In the genomic region with DNA sequence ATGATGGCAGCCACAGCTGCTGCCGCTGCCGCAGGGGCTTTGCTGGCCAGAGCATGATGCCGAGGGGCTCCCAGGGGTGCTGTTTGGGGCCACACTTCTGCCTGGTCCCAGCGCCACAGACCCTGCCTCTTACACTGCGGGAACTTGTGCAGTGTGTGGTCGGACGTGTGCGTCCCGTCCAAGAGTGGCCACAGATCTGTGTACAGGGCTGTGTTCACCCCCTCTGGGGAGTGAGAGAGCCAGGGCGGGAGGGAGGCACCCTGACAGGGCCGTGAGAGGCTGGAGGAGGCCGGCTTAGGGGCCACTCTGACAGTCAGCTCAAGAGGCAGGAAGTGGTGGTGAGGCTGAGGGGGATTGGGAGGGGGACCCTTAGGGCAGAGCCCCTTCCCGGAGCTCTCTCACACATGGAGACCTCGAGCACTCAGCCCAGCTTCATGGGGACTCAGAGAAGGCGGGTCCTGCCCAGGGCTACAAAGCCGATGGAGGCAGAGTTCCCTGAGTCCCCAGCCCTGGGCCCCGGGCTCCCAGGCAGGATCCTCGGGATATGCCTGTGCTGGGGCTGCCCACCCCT, we compare ENCODE assay signal across 13 cellular contexts. TPM values are rescaled to one million over a fixed set of nuclear protein-coding genes. Genes with fewer than 3 reads are reported as not detected.
DNase-seq lines count a peak whose midpoint lies in the region; ATAC-seq and TF ChIP-seq lines count a peak whose summit lies in the region.
"Had no signal": no experiment of that assay in that cellular context is flagged by ENCODE, and none has a peak within 500 bp of the region (broad histone marks: within the 10 kb centered on the region; RNA-seq: fewer than 3 reads in every experiment).

No MANE protein-coding gene starts in this region.

- H3K27me3 Mint-ChIP-seq in activated naive CD4-positive, alpha-beta T cell treated with anti-CD3 and anti-CD28 coated beads, Interleukin-2, amount 50 U/mL, for 24 hours: no peaks in the 10 kb centered on the region
- H3K27me3 Mint-ChIP-seq in activated T-helper 17 cell treated with anti-CD3 and anti-CD28 coated beads, Interleukin-2, amount 50 U/mL, for 72 hours: no peaks in the 10 kb centered on the region

- H3K36me3 ChIP-seq in upper lobe of right lung (no peaks in the 10 kb centered on the region), brain microvascular endothelial cell (replicated peaks) (no peaks in the 10 kb centered on the region)

- in situ Hi-C loops in brain microvascular endothelial cell (cut with HindIII; ENCODE audit: low pct_ligation_motif_present, low sequenced_read_pairs): no loop called here

- no peak overlapping the region for H3K4me3 ChIP-seq in upper lobe of right lung
- H3K4me3 ChIP-seq in brain microvascular endothelial cell (ENCODE audit: low read depth, low read length): no peak overlapping the region

- H3K36me3 Mint-ChIP-seq in activated naive CD4-positive, alpha-beta T cell treated with anti-CD3 and anti-CD28 coated beads, Interleukin-2, amount 50 U/mL, for 24 hours: peaks cover 23% of the 10 kb centered on the region
- peaks cover 75% of the 10 kb centered on the region for H3K36me3 Mint-ChIP-seq in activated T-helper 17 cell treated with anti-CD3 and anti-CD28 coated beads, Interleukin-2, amount 50 U/mL, for 72 hours (ENCODE audit: low read depth)

- TF ChIP-seq CTCF in upper lobe of right lung (IDR thresholded peaks at IDR 0.05): no peak
- no peak for TF ChIP-seq CTCF in brain microvascular endothelial cell (IDR thresholded peaks at IDR 0.05; ENCODE audit: low read depth, low read length, missing control alignments)

- intact Hi-C loops in upper lobe of right lung (cut with DNase I): no loop called here

- peak overlapping the region; percentile 74 for H3K27ac Mint-ChIP-seq in activated naive CD4-positive, alpha-beta T cell treated with anti-CD3 and anti-CD28 coated beads, Interleukin-2, amount 50 U/mL, for 24 hours
- H3K27ac Mint-ChIP-seq in activated T-helper 17 cell treated with anti-CD3 and anti-CD28 coated beads, Interleukin-2, amount 50 U/mL, for 72 hours: peak overlapping the region; percentile 93

- no peaks in the 10 kb centered on the region for H3K9me3 ChIP-seq in upper lobe of right lung

- no peak for DNase-seq in activated naive CD4-positive, alpha-beta T cell treated with anti-CD3 and anti-CD28 coated beads, Interleukin-2, amount 50 U/mL, for 16 hours
- DNase-seq in mesenteric fat pad (ENCODE audit: low spot score) (peak; percentile 67), upper lobe of right lung (peak; percentile 70), NCI-H748 treated with DMSO at 0.1 percent for 48 hours (lab: John Stamatoyannopoulos, UW) (no peak), brain microvascular endothelial cell (no peak)
- DNase-seq: EL, foreskin fibroblast, KG1, NCI-H1930 had no signal

- H3K27me3 ChIP-seq in upper lobe of right lung: no peaks in the 10 kb centered on the region
- H3K27me3 ChIP-seq in brain microvascular endothelial cell (replicated peaks): no peaks in the 10 kb centered on the region

- peak; percentile 17 for ATAC-seq in activated T-helper 17 cell treated with anti-CD3 and anti-CD28 coated beads, Interleukin-2, amount 50 U/mL, for 72 hours (replicated peaks)
- ATAC-seq in upper lobe of right lung (peak; percentile 45), HG02571 (IDR thresholded peaks at IDR 0.05; ENCODE audit: unreplicated experiment) (no peak)

- no peak overlapping the region for H3K4me3 Mint-ChIP-seq in activated naive CD4-positive, alpha-beta T cell treated with anti-CD3 and anti-CD28 coated beads, Interleukin-2, amount 50 U/mL, for 24 hours
- peak overlapping the region; percentile 68 for H3K4me3 Mint-ChIP-seq in activated T-helper 17 cell treated with anti-CD3 and anti-CD28 coated beads, Interleukin-2, amount 50 U/mL, for 72 hours
- H3K4me3 Mint-ChIP-seq: nephron had no signal

- H3K27ac ChIP-seq in upper lobe of right lung (peak overlapping the region; percentile 60), brain microvascular endothelial cell (no peak overlapping the region)

- peaks cover 35% of the 10 kb centered on the region for H3K4me1 Mint-ChIP-seq in activated naive CD4-positive, alpha-beta T cell treated with anti-CD3 and anti-CD28 coated beads, Interleukin-2, amount 50 U/mL, for 24 hours
- peaks cover 18% of the 10 kb centered on the region for H3K4me1 Mint-ChIP-seq in activated T-helper 17 cell treated with anti-CD3 and anti-CD28 coated beads, Interleukin-2, amount 50 U/mL, for 72 hours

- H3K9me3 Mint-ChIP-seq in activated naive CD4-positive, alpha-beta T cell treated with anti-CD3 and anti-CD28 coated beads, Interleukin-2, amount 50 U/mL, for 24 hours: no peaks in the 10 kb centered on the region
- H3K9me3 Mint-ChIP-seq in activated T-helper 17 cell treated with anti-CD3 and anti-CD28 coated beads, Interleukin-2, amount 50 U/mL, for 72 hours: peaks cover 4% of the 10 kb centered on the region
- H3K9me3 Mint-ChIP-seq: nephron had no signal

- peaks cover 17% of the 10 kb centered on the region for H3K4me1 ChIP-seq in upper lobe of right lung

RNA-seq across cellular contexts. Expression of a gene that starts 13.1 kb away (rescaled TPM):
- 10 to 100 TPM; 83.6 to 87.3 TPM for total RNA-seq in activated T-helper 17 cell treated with anti-CD3 and anti-CD28 coated beads, Interleukin-2, amount 50 U/mL, for 72 hours
- total RNA-seq in mesenteric fat pad (38.9 TPM), upper lobe of right lung (31.8 TPM)

RNA-seq across cellular contexts. Expression of a gene that starts 24.4 kb away (rescaled TPM):
- total RNA-seq in activated T-helper 17 cell treated with anti-CD3 and anti-CD28 coated beads, Interleukin-2, amount 50 U/mL, for 72 hours: 10 to 100 TPM; 45.4 to 68.4 TPM
- total RNA-seq in mesenteric fat pad: 2.0 TPM
- 4.8 TPM for total RNA-seq in upper lobe of right lung

RNA-seq across cellular contexts. Expression of a gene that starts 51.1 kb away (rescaled TPM):
- total RNA-seq in activated T-helper 17 cell treated with anti-CD3 and anti-CD28 coated beads, Interleukin-2, amount 50 U/mL, for 72 hours: 100 to 1,000 TPM in 1 of 2 donors, 10 to 100 TPM in 1; 56.0 to 197 TPM
- total RNA-seq in mesenteric fat pad: 58.8 TPM
- total RNA-seq in upper lobe of right lung: 53.2 TPM

Comparison
In these comparisons a context has a peak if more than half of its experiments do, and no peak if none do; other contexts are left out.
1. DNase-seq: peak in mesenteric fat pad (single experiment) and upper lobe of right lung (single experiment); none in activated naive CD4-positive, alpha-beta T cell treated with anti-CD3 and anti-CD28 coated beads, Interleukin-2, amount 50 U/mL, for 16 hours (single experiment), NCI-H748 treated with DMSO at 0.1 percent for 48 hours (single experiment) and brain microvascular endothelial cell (single experiment).